ENCODE assay signal across 11 cellular contexts in genomic region chr1:27564710-27565649, GRCh38. TPM values are rescaled to one million over a fixed set of nuclear protein-coding genes. Genes with fewer than 3 reads are reported as not detected.
DNase-seq lines count a peak whose midpoint lies in the region; ATAC-seq and TF ChIP-seq lines count a peak whose summit lies in the region.
"Had no signal": no experiment of that assay in that cellular context is flagged by ENCODE, and none has a peak within 500 bp of the region (broad histone marks: within the 10 kb centered on the region; RNA-seq: fewer than 3 reads in every experiment).

No MANE protein-coding gene starts in this region.

- peak overlapping the region; percentile 87 for H2AK5ac ChIP-seq in neuronal stem cell (ENCODE audit: low read depth, low read length)

- H2AFZ ChIP-seq in neuronal stem cell (ENCODE audit: low read length), result no peak overlapping the region

- H3K4me1 Mint-ChIP-seq in activated naive CD4-positive, alpha-beta T cell treated with anti-CD3 and anti-CD28 coated beads, Interleukin-2, amount 10 ng/mL, durations not matched to agents 7 days and 5 days, result peaks cover 22% of the 10 kb centered on the region
- H3K4me1 Mint-ChIP-seq in activated naive CD4-positive, alpha-beta T cell treated with anti-CD3 and anti-CD28 coated beads for 36 hours (ENCODE audit: low read depth), result peaks cover 13% of the 10 kb centered on the region
- H3K4me1 Mint-ChIP-seq in glutamatergic neuron (ENCODE audit: low read depth, unreplicated experiment), result peaks cover 79% of the 10 kb centered on the region
- H3K4me1 Mint-ChIP-seq in effector memory CD8-positive, alpha-beta T cell (ENCODE audit: low read depth in 2 of 2), result peaks cover 27 to 36% of the 10 kb centered on the region in 2 donors

- no peaks in the 10 kb centered on the region for H3K27me3 ChIP-seq in neuronal stem cell (ENCODE audit: control insufficient read depth in 3 of 3, insufficient read depth in 3 of 3, low read depth in 1 of 3, low read length in 3 of 3)
- no peaks in the 10 kb centered on the region for H3K27me3 ChIP-seq in vagina

- no peak overlapping the region for H3K4ac ChIP-seq in neuronal stem cell (ENCODE audit: low read length)

- H3K18ac ChIP-seq in neuronal stem cell (ENCODE audit: low read length), result peak overlapping the region; percentile 89

- peaks cover 2 to 9% of the 10 kb centered on the region in 2 donors for H3K36me3 ChIP-seq in neuronal stem cell (replicated peaks in 1 of 2; ENCODE audit: control insufficient read depth in 2 of 2, insufficient read depth in 2 of 2, low read length in 2 of 2)
- H3K36me3 ChIP-seq in vagina, result no peaks in the 10 kb centered on the region

- no peak overlapping the region for H3K14ac ChIP-seq in neuronal stem cell (ENCODE audit: low read length)

- H3K23ac ChIP-seq in neuronal stem cell (ENCODE audit: low read depth, low read length, poor library complexity), result no peak overlapping the region

- ATAC-seq in GM19351 (IDR thresholded peaks at IDR 0.05; ENCODE audit: unreplicated experiment) (no peak), HG02840 (IDR thresholded peaks at IDR 0.05; ENCODE audit: low FRiP score, unreplicated experiment) (no peak)
- no peak for ATAC-seq in effector memory CD8-positive, alpha-beta T cell (replicated peaks)
- ATAC-seq: activated CD4-positive, CD25-positive, alpha-beta regulatory T cell treated with anti-CD3 and anti-CD28 coated beads, Interleukin-2, amount 50 U/mL, for 24 hours had no signal

- no peaks in the 10 kb centered on the region for H3K36me3 Mint-ChIP-seq in activated naive CD4-positive, alpha-beta T cell treated with anti-CD3 and anti-CD28 coated beads, Interleukin-2, amount 10 ng/mL, durations not matched to agents 7 days and 5 days
- H3K36me3 Mint-ChIP-seq in activated naive CD4-positive, alpha-beta T cell treated with anti-CD3 and anti-CD28 coated beads for 36 hours (ENCODE audit: low read depth), result no peaks in the 10 kb centered on the region
- no peaks in the 10 kb centered on the region for H3K36me3 Mint-ChIP-seq in glutamatergic neuron (ENCODE audit: unreplicated experiment)
- no peaks in the 10 kb centered on the region for H3K36me3 Mint-ChIP-seq in effector memory CD8-positive, alpha-beta T cell (ENCODE audit: insufficient read depth)

- H3K27ac ChIP-seq in neuronal stem cell (replicated peaks; ENCODE audit: low read length) (peak overlapping the region; percentile 100), vagina (peak overlapping the region; percentile 96)

- H4K91ac ChIP-seq in neuronal stem cell (ENCODE audit: low read depth, low read length, poor library complexity), result no peak overlapping the region

- peaks cover 38% of the 10 kb centered on the region for H3K79me1 ChIP-seq in neuronal stem cell (ENCODE audit: low read depth, low read length)

- no peak for TF ChIP-seq POLR2A in vagina (IDR thresholded peaks at IDR 0.05)

- DNase-seq in activated naive CD4-positive, alpha-beta T cell treated with anti-CD3 and anti-CD28 coated beads, Interleukin-2, amount 10 ng/mL, durations not matched to agents 7 days and 5 days, result no peak
- no peak for DNase-seq in activated naive CD4-positive, alpha-beta T cell treated with anti-CD3 and anti-CD28 coated beads for 36 hours
- no peak for DNase-seq in glutamatergic neuron
- DNase-seq in neuronal stem cell (ENCODE audit: low spot score), result no peak
- DNase-seq in vagina (ENCODE audit: extremely low spot score in 2 of 2), result no peak
- DNase-seq in effector memory CD8-positive, alpha-beta T cell, result no peak
- DNase-seq: activated gamma-delta T cell treated with Interleukin-2 at 50 U/mL for 16 hours, NCI-H187 treated with DMSO at 0.1 percent for 48 hours had no signal

- no peak overlapping the region for H4K8ac ChIP-seq in neuronal stem cell (ENCODE audit: low read depth, low read length)

- H3K4me3 Mint-ChIP-seq in activated naive CD4-positive, alpha-beta T cell treated with anti-CD3 and anti-CD28 coated beads, Interleukin-2, amount 10 ng/mL, durations not matched to agents 7 days and 5 days, result no peak overlapping the region
- H3K4me3 Mint-ChIP-seq in activated naive CD4-positive, alpha-beta T cell treated with anti-CD3 and anti-CD28 coated beads for 36 hours, result no peak overlapping the region
- peak overlapping the region; percentile 42 for H3K4me3 Mint-ChIP-seq in glutamatergic neuron (ENCODE audit: unreplicated experiment)
- no peak overlapping the region for H3K4me3 Mint-ChIP-seq in effector memory CD8-positive, alpha-beta T cell

- no peak for TF ChIP-seq CTCF in glutamatergic neuron (IDR thresholded peaks at IDR 0.05; ENCODE audit: partially characterized antibody, unreplicated experiment)
- TF ChIP-seq CTCF in vagina (IDR thresholded peaks at IDR 0.05), result no peak

- H2BK15ac ChIP-seq in neuronal stem cell (ENCODE audit: low read length), result peak overlapping the region; percentile 34

- H3K4me3 ChIP-seq in neuronal stem cell (ENCODE audit: low read length in 2 of 2), result no peak overlapping the region
- H3K4me3 ChIP-seq in vagina, result peak overlapping the region in 1 of 2 donors; percentile 5

- WGBS in neuronal stem cell (ENCODE audit: extremely low coverage in 2 of 2, insufficient read length in 2 of 2, insufficient replicate concordance in 1 of 2), 2 donors, result no CpG with 5 or more reads among the region's 26 CpGs

- peak overlapping the region; percentile 33 for H2BK12ac ChIP-seq in neuronal stem cell (ENCODE audit: low read length)

- no peak overlapping the region for H3K4me2 ChIP-seq in neuronal stem cell (ENCODE audit: insufficient read depth, low read length, poor library complexity, severe bottlenecking)

- intact Hi-C loops in activated naive CD4-positive, alpha-beta T cell treated with anti-CD3 and anti-CD28 coated beads for 36 hours (cut with micrococcal nuclease), result no loop called here
- intact Hi-C loops in vagina (cut with DNase I), result loop anchor here (5.0 kb wide), 1 partner anchor 38 kb away; no protein-coding TSS in a partner anchor

- peaks cover 9% of the 10 kb centered on the region for H3K27me3 Mint-ChIP-seq in activated naive CD4-positive, alpha-beta T cell treated with anti-CD3 and anti-CD28 coated beads, Interleukin-2, amount 10 ng/mL, durations not matched to agents 7 days and 5 days
- no peaks in the 10 kb centered on the region for H3K27me3 Mint-ChIP-seq in activated naive CD4-positive, alpha-beta T cell treated with anti-CD3 and anti-CD28 coated beads for 36 hours (ENCODE audit: low read depth)
- H3K27me3 Mint-ChIP-seq in glutamatergic neuron (ENCODE audit: unreplicated experiment), result peaks cover 29% of the 10 kb centered on the region
- no peaks in the 10 kb centered on the region for H3K27me3 Mint-ChIP-seq in effector memory CD8-positive, alpha-beta T cell

- H3K9me3 ChIP-seq in neuronal stem cell (replicated peaks in 1 of 2; ENCODE audit: control insufficient read depth in 2 of 2, insufficient read depth in 1 of 2, low read depth in 1 of 2, low read length in 2 of 2) (no peaks in the 10 kb centered on the region), vagina (no peaks in the 10 kb centered on the region)

- peak overlapping the region; percentile 66 for H3K9ac ChIP-seq in neuronal stem cell (ENCODE audit: low read depth, low read length, poor library complexity)

- CTCF ChIA-PET in activated naive CD4-positive, alpha-beta T cell treated with anti-CD3 and anti-CD28 coated beads, Interleukin-2, amount 10 ng/mL, durations not matched to agents 7 days and 5 days (lab: Charles Lee), result interaction anchor here (1.3 to 9.9 kb wide), 2 partner anchors 9 to 42 kb away, joined by 5 to 97 read pairs; no protein-coding TSS in a partner anchor
- CTCF ChIA-PET in activated naive CD4-positive, alpha-beta T cell treated with anti-CD3 and anti-CD28 coated beads for 36 hours (lab: Charles Lee), result interaction anchor here (0.6 to 1.5 kb wide), 5 partner anchors 8 to 821 kb away, joined by 3 to 5 read pairs (median 4); no protein-coding TSS in a partner anchor

- no peak overlapping the region for H2BK5ac ChIP-seq in neuronal stem cell (ENCODE audit: low read length)

- peak overlapping the region; percentile 22 for H2BK120ac ChIP-seq in neuronal stem cell (ENCODE audit: low read depth, low read length)

- H3K9me3 Mint-ChIP-seq in activated naive CD4-positive, alpha-beta T cell treated with anti-CD3 and anti-CD28 coated beads, Interleukin-2, amount 10 ng/mL, durations not matched to agents 7 days and 5 days, result no peaks in the 10 kb centered on the region
- H3K9me3 Mint-ChIP-seq in activated naive CD4-positive, alpha-beta T cell treated with anti-CD3 and anti-CD28 coated beads for 36 hours, result no peaks in the 10 kb centered on the region
- peaks cover 16% of the 10 kb centered on the region for H3K9me3 Mint-ChIP-seq in glutamatergic neuron (ENCODE audit: unreplicated experiment)
- no peaks in the 10 kb centered on the region for H3K9me3 Mint-ChIP-seq in effector memory CD8-positive, alpha-beta T cell

- H3K4me1 ChIP-seq in neuronal stem cell (ENCODE audit: control insufficient read depth in 2 of 2, insufficient read depth in 1 of 2, low read depth in 1 of 2, low read length in 2 of 2) (peaks cover 84 to 91% of the 10 kb centered on the region in 2 donors), vagina (peaks cover 97% of the 10 kb centered on the region)

- peak overlapping the region; percentile 30 for H3K27ac Mint-ChIP-seq in activated naive CD4-positive, alpha-beta T cell treated with anti-CD3 and anti-CD28 coated beads, Interleukin-2, amount 10 ng/mL, durations not matched to agents 7 days and 5 days
- no peak overlapping the region for H3K27ac Mint-ChIP-seq in activated naive CD4-positive, alpha-beta T cell treated with anti-CD3 and anti-CD28 coated beads for 36 hours
- H3K27ac Mint-ChIP-seq in glutamatergic neuron (ENCODE audit: unreplicated experiment), result peak overlapping the region; percentile 28
- no peak overlapping the region for H3K27ac Mint-ChIP-seq in effector memory CD8-positive, alpha-beta T cell

RNA-seq across cellular contexts. Expression of gene AHDC1, which starts 39.0 kb away (rescaled TPM):
- 10 to 100 TPM in 1 of 2 experiments, 1 to 10 TPM in 1; 7.7 to 10.1 TPM for total RNA-seq in activated naive CD4-positive, alpha-beta T cell treated with anti-CD3 and anti-CD28 coated beads for 36 hours
- 131 TPM for total RNA-seq in glutamatergic neuron (ENCODE audit: unreplicated experiment)
- polyA plus RNA-seq in neuronal stem cell (2013, experiment 1 of 2), result 22.9 TPM
- 22.9 TPM for polyA plus RNA-seq in neuronal stem cell (2013, experiment 2 of 2)
- 62.4 TPM for total RNA-seq in vagina

Comparison
In these comparisons a context has a peak if more than half of its experiments do, and no peak if none do; other contexts are left out.
1. H3K27ac Mint-ChIP-seq: peak in activated naive CD4-positive, alpha-beta T cell treated with anti-CD3 and anti-CD28 coated beads, Interleukin-2, amount 10 ng/mL, durations not matched to agents 7 days and 5 days (single experiment) and glutamatergic neuron (single experiment); none in activated naive CD4-positive, alpha-beta T cell treated with anti-CD3 and anti-CD28 coated beads for 36 hours (single experiment) and effector memory CD8-positive, alpha-beta T cell (0 of 2).